In genomic region chr2:130140516-130140915, GRCh38 we compare ENCODE assay signal across 9 cellular contexts. TPM values are rescaled to one million over a fixed set of nuclear protein-coding genes. Genes with fewer than 3 reads are reported as not detected.
"Had no signal": no experiment of that assay in that cellular context is flagged by ENCODE, and none has a peak within 500 bp of the region (broad histone marks: within the 10 kb centered on the region; RNA-seq: fewer than 3 reads in every experiment).

No MANE protein-coding gene starts in this region.

RNA-seq across cellular contexts. Expression of gene CCDC74B, which starts 4.4 kb away (rescaled TPM):
- total RNA-seq: MCF 10A had no signal

RNA-seq across cellular contexts. Expression of gene POTEF, which starts 11.5 kb away (rescaled TPM):
- total RNA-seq: LHCN-M2, MCF 10A, NCI-H460, OCI-LY7, PC-9, Right ventricle myocardium inferior, RPMI7951, SK-MEL-5 had no signal

RNA-seq across cellular contexts. Expression of gene TUBA3E, which starts 57.7 kb away (rescaled TPM):
- total RNA-seq: MCF 10A, NCI-H460, OCI-LY7, PC-9, RPMI7951, SJCRH30, SK-MEL-5 had no signal
